Comparison of ENCODE assay signal across 25 cellular contexts in genomic region chr6:33933101-33933500, GRCh38.
"Had no signal": no experiment of that assay in that cellular context is flagged by ENCODE, and none has a peak within 500 bp of the region (broad histone marks: within the 10 kb centered on the region; RNA-seq: fewer than 3 reads in every experiment).

No MANE protein-coding gene starts in this region.

- H3K9me3 ChIP-seq: ovary, prostate gland, suprapubic skin, thoracic aorta, tibial artery, upper lobe of right lung had no signal

- ATAC-seq: left colon; natural killer cell; right cardiac atrium; sciatic nerve; stimulated activated effector memory CD8-positive, alpha-beta T cell treated with anti-CD3 and anti-CD28 coated beads, Interleukin-12 subunit alpha, Interleukin-12 subunit beta, amount 100 ng/mL, for 72 hours; upper lobe of right lung had no signal

- H3K36me3 ChIP-seq: left ventricle myocardium inferior, ovary, prostate gland, spleen, suprapubic skin, thoracic aorta, tibial artery, upper lobe of right lung had no signal

- H3K4me1 ChIP-seq: left ventricle myocardium inferior, prostate gland, spleen, suprapubic skin, tibial artery, upper lobe of right lung had no signal

- DNase-seq: hypothalamus; immature natural killer cell; kidney; left colon; left ventricle myocardium inferior; mesendoderm; naive B cell; natural killer cell; ovary; retina; right cardiac atrium; small intestine; stimulated activated CD4-positive, alpha-beta T cell treated with anti-CD3 and anti-CD28 coated beads, Interleukin-4, amount 100 ng/mL, for 24 hours; stimulated activated naive CD4-positive, alpha-beta T cell; tibial artery; upper lobe of right lung had no signal

- FAIRE-seq: islet of Langerhans, kidney, small intestine, urothelium cell line had no signal

- H3K27ac ChIP-seq: left ventricle myocardium inferior, ovary, prostate gland, spleen, suprapubic skin, thoracic aorta, tibial artery, upper lobe of right lung had no signal

- H3K27me3 ChIP-seq: ovary, upper lobe of right lung had no signal

- H3K4me3 ChIP-seq: left ventricle myocardium inferior, lung, ovary, prostate gland, spleen, suprapubic skin, thoracic aorta, tibial artery, upper lobe of right lung had no signal
